Comparison of ENCODE assay signal across 25 cellular contexts in the genomic region with DNA sequence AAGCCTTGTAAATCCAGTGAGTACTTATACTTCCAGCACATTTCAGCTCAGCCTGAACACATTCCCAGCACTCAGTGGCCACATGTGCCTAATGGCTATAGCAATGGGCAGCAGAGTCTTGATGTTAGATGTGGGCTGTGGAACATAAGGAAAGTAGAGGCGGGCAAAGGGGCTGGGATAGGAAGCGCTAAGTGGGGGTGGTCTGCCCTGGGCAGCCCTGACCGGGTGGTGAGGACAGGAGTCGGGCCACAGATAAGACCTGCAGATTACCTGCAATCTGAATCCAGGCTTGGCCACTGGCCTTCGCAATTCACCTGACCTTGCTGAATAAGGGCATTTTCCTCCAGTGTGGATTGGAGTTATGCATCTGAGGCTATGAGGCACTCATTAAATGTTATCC. TPM values are rescaled to one million over a fixed set of nuclear protein-coding genes. Genes with fewer than 3 reads are reported as not detected.
DNase-seq lines count a peak whose midpoint lies in the region; ATAC-seq and TF ChIP-seq lines count a peak whose summit lies in the region.
"Had no signal": no experiment of that assay in that cellular context is flagged by ENCODE, and none has a peak within 500 bp of the region (broad histone marks: within the 10 kb centered on the region; RNA-seq: fewer than 3 reads in every experiment).

No MANE protein-coding gene starts in this region.

- no peak for TF ChIP-seq POLR2A in HCT116 (IDR thresholded peaks at IDR 0.05; ENCODE audit: borderline replicate concordance, extremely low read depth, insufficient read depth, insufficient read length)

- H3K27me3 ChIP-seq in CD4-positive, CD25-positive, alpha-beta regulatory T cell (ENCODE audit: control insufficient read depth, insufficient read depth, low read length): no peaks in the 10 kb centered on the region
- H3K27me3 ChIP-seq in HCT116 (ENCODE audit: insufficient read depth, low read length): no peaks in the 10 kb centered on the region
- H3K27me3 ChIP-seq: ascending aorta, hepatocyte, MG63 had no signal

- POLR2A ChIA-PET in HCT116 (lab: Charles Lee): interaction anchor here (3.7 kb wide), 1 partner anchor 11 kb away, joined by 38 read pairs; a partner anchor contains a TSS
- POLR2A ChIA-PET in T-cell (lab: Charles Lee): no interaction called here

- H3K27me3 Mint-ChIP-seq in CD4-positive, CD25-positive, alpha-beta regulatory T cell: no peaks in the 10 kb centered on the region
- H3K27me3 Mint-ChIP-seq in effector memory CD8-positive, alpha-beta T cell: no peaks in the 10 kb centered on the region
- no peaks in the 10 kb centered on the region for H3K27me3 Mint-ChIP-seq in natural killer cell treated with Interleukin-12 subunit alpha and Interleukin-12 subunit beta and Interleukin-15 and Interleukin-18, amount 100 ng/mL, for 72 hours
- no peaks in the 10 kb centered on the region for H3K27me3 Mint-ChIP-seq in T-cell
- H3K27me3 Mint-ChIP-seq: activated CD8-positive, alpha-beta memory T cell treated with anti-CD3 and anti-CD28 coated beads, Interleukin-2, amount 10 ng/mL, durations not matched to agents 7 days and 5 days had no signal

- H3K36me3 Mint-ChIP-seq in CD4-positive, CD25-positive, alpha-beta regulatory T cell: no peaks in the 10 kb centered on the region
- H3K36me3 Mint-ChIP-seq in effector memory CD8-positive, alpha-beta T cell (ENCODE audit: insufficient read depth): no peaks in the 10 kb centered on the region
- no peaks in the 10 kb centered on the region for H3K36me3 Mint-ChIP-seq in natural killer cell treated with Interleukin-12 subunit alpha and Interleukin-12 subunit beta and Interleukin-15 and Interleukin-18, amount 100 ng/mL, for 72 hours
- H3K36me3 Mint-ChIP-seq in T-cell: no peaks in the 10 kb centered on the region
- H3K36me3 Mint-ChIP-seq: activated CD8-positive, alpha-beta memory T cell treated with anti-CD3 and anti-CD28 coated beads, Interleukin-2, amount 10 ng/mL, durations not matched to agents 7 days and 5 days; activated naive CD4-positive, alpha-beta T cell treated with anti-CD3 and anti-CD28 coated beads, Interleukin-2, amount 50 U/mL, for 72 hours had no signal

- intact Hi-C loops in HCT116 (cut with micrococcal nuclease): no loop called here

- H3K9me2 ChIP-seq in HCT116 (ENCODE audit: insufficient read depth): no peaks in the 10 kb centered on the region

- H3K27ac ChIP-seq in CD4-positive, CD25-positive, alpha-beta regulatory T cell (ENCODE audit: insufficient read depth, low read length, poor library complexity, severe bottlenecking): no peak overlapping the region
- H3K27ac ChIP-seq in HCT116 (ENCODE audit: low read depth, low read length): peak overlapping the region; percentile 3; the same call in 1 of the 2 replicates
- H3K27ac ChIP-seq: ascending aorta, hepatocyte, HL-60, left ventricle myocardium inferior had no signal

- no peak for TF ChIP-seq RAD21 in HCT116 (IDR thresholded peaks at IDR 0.05; ENCODE audit: low read depth)

- no peak for TF ChIP-seq CTCF in HCT116 (IDR thresholded peaks at IDR 0.05 in 2 of 3, conservative IDR thresholded peaks at IDR 0.05 in 1 of 3; ENCODE audit: borderline replicate concordance in 1 of 3, insufficient read depth in 1 of 3, low read depth in 2 of 3, low read length in 2 of 3)

- H4K20me1 ChIP-seq in HCT116 (ENCODE audit: insufficient read depth): no peaks in the 10 kb centered on the region

- no peak for ATAC-seq in CD4-positive, CD25-positive, alpha-beta regulatory T cell (ENCODE audit: low read depth in 2 of 2)
- no peak for ATAC-seq in HCT116
- ATAC-seq in effector memory CD8-positive, alpha-beta T cell (replicated peaks): no peak
- no peak for ATAC-seq in natural killer cell treated with Interleukin-12 subunit alpha and Interleukin-12 subunit beta and Interleukin-15 and Interleukin-18, amount 100 ng/mL, for 72 hours
- no peak for ATAC-seq in T-cell (replicated peaks in 1 of 4)
- ATAC-seq in HG03196 (IDR thresholded peaks at IDR 0.05; ENCODE audit: unreplicated experiment): no peak
- ATAC-seq: activated CD8-positive, alpha-beta memory T cell treated with anti-CD3 and anti-CD28 coated beads, Interleukin-2, amount 10 ng/mL, durations not matched to agents 7 days and 5 days; activated naive CD4-positive, alpha-beta T cell treated with anti-CD3 and anti-CD28 coated beads, Interleukin-2, amount 50 U/mL, for 72 hours had no signal

- H3K79me2 ChIP-seq in HCT116 (ENCODE audit: insufficient read depth, low read length): no peaks in the 10 kb centered on the region
- H3K79me2 ChIP-seq: hepatocyte had no signal

- H3K36me3 ChIP-seq in CD4-positive, CD25-positive, alpha-beta regulatory T cell (ENCODE audit: control insufficient read depth, insufficient read depth, low read length): no peaks in the 10 kb centered on the region
- no peaks in the 10 kb centered on the region for H3K36me3 ChIP-seq in HCT116 (ENCODE audit: control insufficient read depth in 1 of 2, insufficient read depth in 2 of 2, low read length in 2 of 2)
- H3K36me3 ChIP-seq: ascending aorta, left ventricle myocardium inferior, MG63 had no signal

- no peaks in the 10 kb centered on the region for H3K9me3 Mint-ChIP-seq in CD4-positive, CD25-positive, alpha-beta regulatory T cell
- H3K9me3 Mint-ChIP-seq in effector memory CD8-positive, alpha-beta T cell: no peaks in the 10 kb centered on the region
- no peaks in the 10 kb centered on the region for H3K9me3 Mint-ChIP-seq in natural killer cell treated with Interleukin-12 subunit alpha and Interleukin-12 subunit beta and Interleukin-15 and Interleukin-18, amount 100 ng/mL, for 72 hours
- no peaks in the 10 kb centered on the region for H3K9me3 Mint-ChIP-seq in T-cell
- H3K9me3 Mint-ChIP-seq: activated naive CD4-positive, alpha-beta T cell treated with anti-CD3 and anti-CD28 coated beads, Interleukin-2, amount 50 U/mL, for 72 hours had no signal

- no peaks in the 10 kb centered on the region for H3K9me3 ChIP-seq in CD4-positive, CD25-positive, alpha-beta regulatory T cell (ENCODE audit: control insufficient read depth in 2 of 2, low read length in 2 of 2)
- no peaks in the 10 kb centered on the region for H3K9me3 ChIP-seq in HCT116 (ENCODE audit: control insufficient read depth in 1 of 2, insufficient read depth in 1 of 2, low read depth in 1 of 2, low read length in 2 of 2)
- H3K9me3 ChIP-seq: ascending aorta, left ventricle myocardium inferior, MG63 had no signal

- BruUV-seq in HCT116 (replicated peaks; lab: Mats Ljungman, UMichigan): no TSS peak

- peaks cover 15% of the 10 kb centered on the region for H3K4me1 ChIP-seq in CD4-positive, CD25-positive, alpha-beta regulatory T cell (ENCODE audit: control insufficient read depth, insufficient read depth, low read length, poor library complexity, severe bottlenecking)
- H3K4me1 ChIP-seq in HCT116 (ENCODE audit: control insufficient read depth in 1 of 2, insufficient read depth in 2 of 2, low read length in 2 of 2): peaks cover 67 to 82% of the 10 kb centered on the region in 2 experiments

- H3K9ac ChIP-seq in HCT116 (ENCODE audit: low read length): peak overlapping the region; percentile 61

- CTCF ChIA-PET in HCT116 (lab: Charles Lee) (no interaction called here), T-cell (lab: Charles Lee) (interaction anchor here in 1 of 2 donors (1.0 kb wide), 1 partner anchor 21 kb away, joined by 3 read pairs; no protein-coding TSS in a partner anchor)

- H3K4me3 Mint-ChIP-seq in CD4-positive, CD25-positive, alpha-beta regulatory T cell: peak overlapping the region in 2 of 4 donors; percentile 11 to 73
- no peak overlapping the region for H3K4me3 Mint-ChIP-seq in effector memory CD8-positive, alpha-beta T cell
- no peak overlapping the region for H3K4me3 Mint-ChIP-seq in natural killer cell treated with Interleukin-12 subunit alpha and Interleukin-12 subunit beta and Interleukin-15 and Interleukin-18, amount 100 ng/mL, for 72 hours
- H3K4me3 Mint-ChIP-seq in T-cell: no peak overlapping the region

- H3K27ac Mint-ChIP-seq in CD4-positive, CD25-positive, alpha-beta regulatory T cell: peak overlapping the region in 2 of 3 donors; percentile 9 to 31
- H3K27ac Mint-ChIP-seq in effector memory CD8-positive, alpha-beta T cell: peak overlapping the region; percentile 13 to 82
- no peak overlapping the region for H3K27ac Mint-ChIP-seq in natural killer cell treated with Interleukin-12 subunit alpha and Interleukin-12 subunit beta and Interleukin-15 and Interleukin-18, amount 100 ng/mL, for 72 hours
- no peak overlapping the region for H3K27ac Mint-ChIP-seq in T-cell

- RAD21 ChIA-PET in HCT116 (lab: Charles Lee; ENCODE audit: low non-redundant PET in 1 of 2, low total read pairs in 2 of 2, uncharacterized antibody in 2 of 2, unreplicated experiment in 2 of 2): no interaction called here

- no peak overlapping the region for H2AFZ ChIP-seq in HCT116 (ENCODE audit: low read depth, low read length, poor library complexity, severe bottlenecking)
- H2AFZ ChIP-seq: hepatocyte had no signal

- peak overlapping the region; percentile 96 for H3K4me2 ChIP-seq in HCT116 (ENCODE audit: low read length)
- H3K4me2 ChIP-seq: hepatocyte, smooth muscle cell had no signal

- H3K4me1 Mint-ChIP-seq in CD4-positive, CD25-positive, alpha-beta regulatory T cell: peaks cover 0 to 18% (median 5%) of the 10 kb centered on the region in 4 donors
- H3K4me1 Mint-ChIP-seq in effector memory CD8-positive, alpha-beta T cell (ENCODE audit: low read depth in 2 of 2): peaks cover 3 to 4% of the 10 kb centered on the region in 2 donors
- peaks cover 6 to 10% of the 10 kb centered on the region in 2 donors for H3K4me1 Mint-ChIP-seq in natural killer cell treated with Interleukin-12 subunit alpha and Interleukin-12 subunit beta and Interleukin-15 and Interleukin-18, amount 100 ng/mL, for 72 hours (ENCODE audit: low read depth in 2 of 2)
- H3K4me1 Mint-ChIP-seq in T-cell: peaks cover 6 to 25% (median 17%) of the 10 kb centered on the region in 3 donors

- no peak for DNase-seq in CD4-positive, CD25-positive, alpha-beta regulatory T cell
- DNase-seq in HCT116 (ENCODE audit: low read depth, low spot score) (no peak), middle frontal gyrus (ENCODE audit: extremely low spot score, low spot score) (no peak), T-cell (no peak), NCI-H1694 (lab: John Stamatoyannopoulos, UW) (no peak)
- DNase-seq in effector memory CD8-positive, alpha-beta T cell: no peak
- DNase-seq in natural killer cell treated with Interleukin-12 subunit alpha and Interleukin-12 subunit beta and Interleukin-15 and Interleukin-18, amount 100 ng/mL, for 72 hours (ENCODE audit: low spot score): peak; percentile 57
- DNase-seq: activated CD4-positive, alpha-beta T cell treated with anti-CD3 and anti-CD28 coated beads for 1 hour; activated CD8-positive, alpha-beta memory T cell treated with anti-CD3 and anti-CD28 coated beads, Interleukin-2, amount 10 ng/mL, durations not matched to agents 7 days and 5 days; Calu3; central memory CD4-positive, alpha-beta T cell; foreskin fibroblast; left ventricle myocardium inferior; MG63; NCI-H2171 treated with DMSO at 0.1 percent for 48 hours; NCI-H526 treated with DMSO at 0.1 percent for 48 hours; occipital lobe; stimulated activated CD4-positive, alpha-beta T cell treated with anti-CD3 and anti-CD28 coated beads, Interleukin-4, amount 100 ng/mL, for 1 hour; stimulated activated naive CD4-positive, alpha-beta T cell treated with Interleukin-2 at 50 U/mL for 16 hours had no signal

- H3K4me3 ChIP-seq in CD4-positive, CD25-positive, alpha-beta regulatory T cell (ENCODE audit: low read depth, low read length): no peak overlapping the region
- H3K4me3 ChIP-seq in HCT116 (replicated peaks in 1 of 2; ENCODE audit: low read depth in 1 of 2, low read length in 2 of 2): no peak overlapping the region
- H3K4me3 ChIP-seq: ascending aorta, hepatocyte, left ventricle myocardium inferior, MG63, smooth muscle cell had no signal

RNA-seq across cellular contexts. Expression of a gene that starts 11.1 kb away (rescaled TPM):
- 87.2 TPM for total RNA-seq in CD4-positive, CD25-positive, alpha-beta regulatory T cell
- 10 to 100 TPM; 31.6 to 36.2 (median 34.3) TPM for polyA plus RNA-seq in CD4-positive, CD25-positive, alpha-beta regulatory T cell
- 2,459 TPM for total RNA-seq in HCT116 (2021; ENCODE audit: unreplicated experiment)
- polyA plus RNA-seq in HCT116 (2012): 2,754 and 2,816 TPM in 2 replicates
- 100 to 1,000 TPM; 151 to 556 TPM for total RNA-seq in natural killer cell treated with Interleukin-12 subunit alpha and Interleukin-12 subunit beta and Interleukin-15 and Interleukin-18, amount 100 ng/mL, for 72 hours
- total RNA-seq in T-cell: 100 to 1,000 TPM in 4 of 5 donors, 10 to 100 TPM in 1; 92.8 to 119 (median 104) TPM

RNA-seq across cellular contexts. Expression of a gene that starts 23.3 kb away (rescaled TPM):
- 29.2 TPM for total RNA-seq in CD4-positive, CD25-positive, alpha-beta regulatory T cell
- polyA plus RNA-seq in CD4-positive, CD25-positive, alpha-beta regulatory T cell: 10 to 100 TPM; 47.7 to 82.3 (median 60.7) TPM
- total RNA-seq in HCT116 (2021; ENCODE audit: unreplicated experiment): 25.1 TPM
- 31.5 and 35.5 TPM in 2 replicates for polyA plus RNA-seq in HCT116 (2012)
- total RNA-seq in natural killer cell treated with Interleukin-12 subunit alpha and Interleukin-12 subunit beta and Interleukin-15 and Interleukin-18, amount 100 ng/mL, for 72 hours: 10 to 100 TPM; 15.9 to 20.9 TPM
- 10 to 100 TPM; 16.4 to 33.8 (median 30.5) TPM for total RNA-seq in T-cell

Comparison
In these comparisons a context has a peak if more than half of its experiments do, and no peak if none do; other contexts are left out.
1. H3K27ac Mint-ChIP-seq: peak in CD4-positive, CD25-positive, alpha-beta regulatory T cell (2 of 3) and effector memory CD8-positive, alpha-beta T cell (2 of 2); none in natural killer cell treated with Interleukin-12 subunit alpha and Interleukin-12 subunit beta and Interleukin-15 and Interleukin-18, amount 100 ng/mL, for 72 hours (0 of 2) and T-cell (0 of 2).